15 cellular contexts compared by ENCODE assay signal in genomic region chr14:50669441-50669986, GRCh38. TPM values are rescaled to one million over a fixed set of nuclear protein-coding genes. Genes with fewer than 3 reads are reported as not detected.
DNase-seq lines count a peak whose midpoint lies in the region; ATAC-seq, FAIRE-seq and TF ChIP-seq lines count a peak whose summit lies in the region.
"Had no signal": no experiment of that assay in that cellular context is flagged by ENCODE, and none has a peak within 500 bp of the region (broad histone marks: within the 10 kb centered on the region; RNA-seq: fewer than 3 reads in every experiment).

No MANE protein-coding gene starts in this region.

- in situ Hi-C loops in IMR-90 (cut with MboI; ENCODE audit: low sequenced_read_pairs): no loop called here

- H3K9me1 ChIP-seq in IMR-90 (ENCODE audit: insufficient read depth, low read length) (peaks cover 10% of the 10 kb centered on the region), endothelial cell of umbilical vein (replicated peaks; ENCODE audit: control insufficient read depth, extremely low read depth, insufficient read depth, low read length) (no peaks in the 10 kb centered on the region)

- H2BK20ac ChIP-seq in IMR-90 (ENCODE audit: low read depth, low read length): peak overlapping the region; percentile 93

- H3K4ac ChIP-seq in IMR-90 (ENCODE audit: low read depth, low read length): peak overlapping the region; percentile 87

- no peak for ATAC-seq in IMR-90 (ENCODE audit: low read depth)
- no peak for ATAC-seq in HG03039 (IDR thresholded peaks at IDR 0.05; ENCODE audit: unreplicated experiment)
- no peak for ATAC-seq in left lung
- ATAC-seq in GM18909 (IDR thresholded peaks at IDR 0.05; ENCODE audit: poor library complexity, unreplicated experiment): no peak

- H3K79me2 ChIP-seq in endothelial cell of umbilical vein (ENCODE audit: control insufficient read depth, insufficient read depth, low read length): peaks cover 30% of the 10 kb centered on the region
- H3K79me2 ChIP-seq in parathyroid adenoma: peaks cover 4% of the 10 kb centered on the region

- no peak for TF ChIP-seq POLR2A in IMR-90 (IDR thresholded peaks at IDR 0.05; ENCODE audit: low read depth, low read length)
- TF ChIP-seq POLR2A in endothelial cell of umbilical vein (IDR thresholded peaks at IDR 0.05; ENCODE audit: low read depth, low read length): no peak

- H3K4me3 ChIP-seq in IMR-90 (ENCODE audit: insufficient read depth, low read depth, low read length) (no peak overlapping the region), endothelial cell of umbilical vein (replicated peaks in 1 of 3; ENCODE audit: insufficient read depth in 1 of 3, low read depth in 1 of 3, low read length in 3 of 3) (peak overlapping the region in 1 of 3 experiments; percentile 81), parathyroid adenoma (ENCODE audit: low read depth, low read length) (no peak overlapping the region), left lung (no peak overlapping the region)

- H3K27me3 ChIP-seq in IMR-90 (ENCODE audit: control insufficient read depth, insufficient read depth, low read length): no peaks in the 10 kb centered on the region
- no peaks in the 10 kb centered on the region for H3K27me3 ChIP-seq in endothelial cell of umbilical vein (ENCODE audit: control insufficient read depth in 2 of 2, insufficient read depth in 2 of 2, low read length in 2 of 2)
- no peaks in the 10 kb centered on the region for H3K27me3 ChIP-seq in parathyroid adenoma (ENCODE audit: control insufficient read depth, insufficient read depth, low read length)
- H3K27me3 ChIP-seq in left lung: peaks cover 0 to 3% of the 10 kb centered on the region in 2 donors
- H3K27me3 ChIP-seq: BLaER1, SJSA1 had no signal

- H3K79me1 ChIP-seq in IMR-90 (ENCODE audit: low read depth in 1 of 2, low read length in 2 of 2): peaks cover 3 to 17% of the 10 kb centered on the region in 2 experiments; a peak in 3 of 4 replicates

- peak overlapping the region; percentile 66 for H2BK5ac ChIP-seq in IMR-90 (ENCODE audit: low read depth, low read length, poor library complexity, severe bottlenecking)

- 100% methylated on average over 4 of the region's 4 CpGs; no CpG with 5 or more reads in 1 of the 2 experiments for WGBS in IMR-90 (ENCODE audit: extremely low coverage in 2 of 2, insufficient read length in 1 of 2), 2 experiments

- H2BK15ac ChIP-seq in IMR-90 (ENCODE audit: low read depth, low read length): peak overlapping the region; percentile 84; the same call in 2 of the 3 replicates

- peak overlapping the region; percentile 33 to 76; a peak in 3 of 4 replicates for H4K8ac ChIP-seq in IMR-90 (ENCODE audit: low read depth in 2 of 2, low read length in 2 of 2)

- peak overlapping the region; percentile 92 for H2BK120ac ChIP-seq in IMR-90 (ENCODE audit: low read depth, low read length)

- no peak for TF ChIP-seq RAD21 in IMR-90 (IDR thresholded peaks at IDR 0.05; ENCODE audit: low read length)

- H3K4me1 ChIP-seq in ES-I3 (ENCODE audit: insufficient read depth, low read length): peaks cover 15% of the 10 kb centered on the region
- peaks cover 13% of the 10 kb centered on the region for H3K4me1 ChIP-seq in IMR-90 (ENCODE audit: control insufficient read depth, insufficient read depth, low read length)
- peaks cover 23% of the 10 kb centered on the region for H3K4me1 ChIP-seq in endothelial cell of umbilical vein (ENCODE audit: control insufficient read depth, extremely low read depth, insufficient read depth, low read length)
- H3K4me1 ChIP-seq in parathyroid adenoma: no peaks in the 10 kb centered on the region
- peaks cover 0 to 28% of the 10 kb centered on the region in 2 donors for H3K4me1 ChIP-seq in left lung

- H3K23ac ChIP-seq in IMR-90 (ENCODE audit: low read depth, low read length): peak overlapping the region; percentile 69

- no TSS peak for BruUV-seq in IMR-90 (replicated peaks; lab: Mats Ljungman, UMichigan)
- BruUV-seq in endothelial cell of umbilical vein (replicated peaks; lab: Mats Ljungman, UMichigan): no TSS peak

- H3K27ac ChIP-seq in IMR-90 (ENCODE audit: insufficient read depth, low read length): peak overlapping the region; percentile 55; the same call in 1 of the 2 replicates
- peak overlapping the region; percentile 26 for H3K27ac ChIP-seq in endothelial cell of umbilical vein (ENCODE audit: insufficient read depth, low read depth, low read length)
- H3K27ac ChIP-seq in parathyroid adenoma: no peak overlapping the region
- H3K27ac ChIP-seq in left lung: no peak overlapping the region
- H3K27ac ChIP-seq: BLaER1, SJSA1 had no signal

- peak overlapping the region; percentile 49 for H4K91ac ChIP-seq in IMR-90 (ENCODE audit: insufficient read depth, low read depth, low read length)

- no peak overlapping the region for H2AK9ac ChIP-seq in IMR-90 (replicated peaks; ENCODE audit: low read depth, low read length, poor library complexity)

- no peak overlapping the region for H3K56ac ChIP-seq in IMR-90 (ENCODE audit: extremely low read depth, insufficient read depth, low read length)

- H3K9ac ChIP-seq in ES-I3 (ENCODE audit: low read depth, low read length) (peak overlapping the region; percentile 0; the same call in 1 of the 2 replicates), IMR-90 (ENCODE audit: low read depth, low read length) (peak overlapping the region; percentile 24; the same call in 1 of the 2 replicates), endothelial cell of umbilical vein (replicated peaks; ENCODE audit: extremely low read depth, insufficient read depth, low read length) (no peak overlapping the region), parathyroid adenoma (no peak overlapping the region)
- H3K9ac ChIP-seq: BLaER1 had no signal

- H2AFZ ChIP-seq in IMR-90 (replicated peaks; ENCODE audit: low read length, poor library complexity) (peak overlapping the region; percentile 66), endothelial cell of umbilical vein (ENCODE audit: low read depth, low read length) (peak overlapping the region; percentile 82), parathyroid adenoma (peak overlapping the region; percentile 7)

- H3K9me3 ChIP-seq in ES-I3 (ENCODE audit: control insufficient read depth, insufficient read depth, low read length) (no peaks in the 10 kb centered on the region), IMR-90 (ENCODE audit: control insufficient read depth, insufficient read depth, low read length) (no peaks in the 10 kb centered on the region), endothelial cell of umbilical vein (replicated peaks; ENCODE audit: control insufficient read depth, insufficient read depth, low read length) (no peaks in the 10 kb centered on the region), parathyroid adenoma (ENCODE audit: control insufficient read depth, low read length) (no peaks in the 10 kb centered on the region), left lung (no peaks in the 10 kb centered on the region)
- H3K9me3 ChIP-seq: BLaER1, SJSA1 had no signal

- H3K18ac ChIP-seq in IMR-90 (ENCODE audit: low read depth, low read length): peak overlapping the region; percentile 38

- CTCF ChIA-PET in IMR-90 (lab: Yijun Ruan, JAX): interaction anchor here (1.9 kb wide), 1 partner anchor 104 kb away, joined by 4 read pairs; no protein-coding TSS in a partner anchor
- CTCF ChIA-PET in endothelial cell of umbilical vein (lab: Charles Lee): no interaction called here

- H4K20me1 ChIP-seq in IMR-90 (ENCODE audit: insufficient read depth, low read length) (peaks cover 8% of the 10 kb centered on the region; the same call in 1 of the 2 replicates), endothelial cell of umbilical vein (replicated peaks; ENCODE audit: control insufficient read depth, extremely low read depth, insufficient read depth, low read length) (peaks cover 3% of the 10 kb centered on the region)

- intact Hi-C loops in IMR-90 (cut with micrococcal nuclease) (loop anchor here (2.0 to 10.0 kb wide), 5 partner anchors 53 to 273 kb away; no protein-coding TSS in a partner anchor), endothelial cell of umbilical vein (cut with micrococcal nuclease) (loop anchor here (2.0 to 10.0 kb wide), 5 partner anchors 45 to 1885 kb away; partner anchors contain the start of genes DMAC2L, GPR137C, L2HGDH and TXNDC16), left lung (cut with DNase I) (no loop called here)

- POLR2A ChIA-PET in IMR-90 (lab: Charles Lee; ENCODE audit: unreplicated experiment): no interaction called here
- POLR2A ChIA-PET in endothelial cell of umbilical vein (lab: Charles Lee): interaction anchor here (0.6 kb wide), 1 partner anchor 531 kb away, joined by 3 read pairs; no protein-coding TSS in a partner anchor

- TF ChIP-seq CTCF in IMR-90 (conservative IDR thresholded peaks at IDR 0.05; ENCODE audit: low read depth, low read length) (no peak), endothelial cell of umbilical vein (IDR thresholded peaks at IDR 0.05; ENCODE audit: extremely low read depth in 1 of 2, insufficient read depth in 1 of 2, low read depth in 1 of 2, low read length in 2 of 2) (no peak), parathyroid adenoma (IDR thresholded peaks at IDR 0.05) (no peak), left lung (IDR thresholded peaks at IDR 0.05) (no peak)

- no peak for DNase-seq in IMR-90
- peak; percentile 17 for DNase-seq in endothelial cell of umbilical vein (ENCODE audit: low read depth, low spot score)
- DNase-seq in T-helper 9 cell: no peak
- DNase-seq in left lung: no peak
- DNase-seq: activated CD4-positive, alpha-beta T cell treated with anti-CD3 and anti-CD28 coated beads for 48 hours; activated T-cell treated with anti-CD3 and anti-CD28 coated beads for 4 hours; KG1; NCI-H1092 treated with DMSO at 0.1 percent for 48 hours; stimulated activated CD4-positive, alpha-beta T cell treated with anti-CD3 and anti-CD28 coated beads, Interleukin-4, amount 100 ng/mL, for 24 hours had no signal

- no peak for FAIRE-seq in endothelial cell of umbilical vein (lab: Jason Lieb, UNC)

- dilution Hi-C loops in IMR-90 (cut with HindIII; ENCODE audit: low sequenced_read_pairs, unreplicated experiment) (no loop called here), endothelial cell of umbilical vein (cut with MboI; ENCODE audit: extremely low pct_ligation_motif_present, low sequenced_read_pairs) (no loop called here)

- H2AK5ac ChIP-seq in IMR-90 (ENCODE audit: low read depth, low read length): peak overlapping the region; percentile 9; the same call in 1 of the 2 replicates

- H3K14ac ChIP-seq in IMR-90 (replicated peaks; ENCODE audit: low read depth, low read length): peak overlapping the region; percentile 39

- H3K36me3 ChIP-seq in ES-I3 (ENCODE audit: insufficient read depth, low read length) (peaks cover 2% of the 10 kb centered on the region; the same call in 1 of the 2 replicates), IMR-90 (ENCODE audit: control insufficient read depth, insufficient read depth, low read length) (peaks cover 3% of the 10 kb centered on the region), endothelial cell of umbilical vein (ENCODE audit: control insufficient read depth in 2 of 2, extremely low read depth in 1 of 2, insufficient read depth in 2 of 2, low read length in 2 of 2) (peaks cover 0 to 2% of the 10 kb centered on the region in 2 experiments), parathyroid adenoma (ENCODE audit: control insufficient read depth, insufficient read depth, low read length) (no peaks in the 10 kb centered on the region), left lung (peaks cover 0 to 4% of the 10 kb centered on the region in 2 donors)

- H4K5ac ChIP-seq in IMR-90 (ENCODE audit: low read depth, low read length): peak overlapping the region; percentile 77

- H3K4me2 ChIP-seq in IMR-90 (ENCODE audit: low read depth, low read length): peak overlapping the region; percentile 17
- H3K4me2 ChIP-seq in endothelial cell of umbilical vein (ENCODE audit: insufficient read depth, low read length): peak overlapping the region; percentile 91
- no peak overlapping the region for H3K4me2 ChIP-seq in parathyroid adenoma (ENCODE audit: low read length)

RNA-seq across cellular contexts. Expression of gene SAV1, which starts 1.4 kb away (rescaled TPM):
- total RNA-seq in IMR-90 (2012; rRNA removed): 18.8 and 25.0 TPM in 2 replicates
- polyA plus RNA-seq in IMR-90 (2012; rRNA removed): 14.7 and 17.0 TPM in 2 replicates
- 5.3 and 10.8 TPM in 2 replicates for polyA plus RNA-seq in IMR-90 (2012; cell fraction: cytosol; rRNA removed)
- 8.1 and 8.3 TPM in 2 replicates for polyA plus RNA-seq in IMR-90 (2012; cell fraction: nucleus; rRNA removed; ENCODE audit: low replicate concordance)
- 27.8 and 31.0 TPM in 2 replicates for total RNA-seq in endothelial cell of umbilical vein
- polyA plus RNA-seq in endothelial cell of umbilical vein: 6.0 and 7.1 TPM in 2 replicates
- polyA plus RNA-seq in endothelial cell of umbilical vein (2011; cell fraction: cytosol; rRNA removed): 13.6 and 14.2 TPM in 2 replicates
- 7.4 and 7.6 TPM in 2 replicates for polyA plus RNA-seq in endothelial cell of umbilical vein (2011; cell fraction: nucleus; rRNA removed)
- 14.1 and 22.3 TPM in 2 replicates for polyA plus RNA-seq in endothelial cell of umbilical vein (2012)
- polyA minus RNA-seq in endothelial cell of umbilical vein: 9.8 and 11.1 TPM in 2 replicates
- polyA minus RNA-seq in endothelial cell of umbilical vein (2011; cell fraction: cytosol; rRNA and poly(A)+ RNA removed): 14.4 TPM
- polyA minus RNA-seq in endothelial cell of umbilical vein (2011; cell fraction: nucleus; rRNA and poly(A)+ RNA removed): 15.9 and 18.4 TPM in 2 replicates
- total RNA-seq in left lung: 10 to 100 TPM; 28.2 to 32.3 TPM

Comparison
In these comparisons a context has a peak if more than half of its experiments do, and no peak if none do; other contexts are left out.
1. H3K9ac ChIP-seq: peak in ES-I3 (single experiment) and IMR-90 (single experiment); none in endothelial cell of umbilical vein (single experiment) and parathyroid adenoma (single experiment).
2. H2AFZ ChIP-seq: peak in every context shown above with its lines; median percentile 82 in endothelial cell of umbilical vein; 66 in IMR-90; 7 in parathyroid adenoma.
3. H3K27ac ChIP-seq: peak in IMR-90 (single experiment) and endothelial cell of umbilical vein (single experiment); none in parathyroid adenoma (single experiment) and left lung (0 of 2).
4. intact Hi-C loops: an anchor here in IMR-90 (2.0 to 10.0 kb wide) and endothelial cell of umbilical vein (2.0 to 10.0 kb wide); none called in left lung.